Comparison of ENCODE assay signal across 10 cellular contexts in genomic region chr12:113117684-113118083, GRCh38. TPM values are rescaled to one million over a fixed set of nuclear protein-coding genes. Genes with fewer than 3 reads are reported as not detected.
DNase-seq lines count a peak whose midpoint lies in the region; ATAC-seq and TF ChIP-seq lines count a peak whose summit lies in the region.
"Not testable (repeated sequence)": the region's sequence is repeated elsewhere in the genome, so short reads cannot be mapped to it uniquely, and the experiment has no call there.
"Had no signal": no experiment of that assay in that cellular context is flagged by ENCODE, and none has a peak within 500 bp of the region (broad histone marks: within the 10 kb centered on the region; RNA-seq: fewer than 3 reads in every experiment).

No MANE protein-coding gene starts in this region.

- not testable (repeated sequence) for H3K4me3 ChIP-seq in AG09309 (ENCODE audit: control insufficient read depth, low read depth, low read length); foreskin fibroblast (ENCODE audit: low read depth in 1 of 2, low read length in 2 of 2)

- TF ChIP-seq CTCF in AG09309 (IDR thresholded peaks at IDR 0.05; ENCODE audit: control insufficient read depth, insufficient read depth, low read depth, low read length, missing control alignments); foreskin fibroblast (IDR thresholded peaks at IDR 0.05; ENCODE audit: low read depth, low read length): not testable (repeated sequence)

- not testable (repeated sequence) for H3K27me3 Mint-ChIP-seq in activated naive CD8-positive, alpha-beta T cell treated with anti-CD3 and anti-CD28 coated beads, Interleukin-2, amount 50 U/mL, for 24 hours

- DNase-seq in AG09309 (ENCODE audit: low read depth) (peak; percentile 5), ELR (ENCODE audit: low read depth) (peak; percentile 61), HT1080 (ENCODE audit: low read depth) (peak; percentile 39), RKO (ENCODE audit: low spot score) (peak; percentile 47), foreskin fibroblast (peak; percentile 34 to 72)
- not testable (repeated sequence) for DNase-seq in activated naive CD8-positive, alpha-beta T cell treated with anti-CD3 and anti-CD28 coated beads, Interleukin-2, amount 50 U/mL, for 24 hours

- ATAC-seq in activated naive CD8-positive, alpha-beta T cell treated with anti-CD3 and anti-CD28 coated beads, Interleukin-2, amount 50 U/mL, for 24 hours = peak; percentile 18
- ATAC-seq in esophagus mucosa = peak; percentile 63

- H3K9me3 Mint-ChIP-seq in activated naive CD8-positive, alpha-beta T cell treated with anti-CD3 and anti-CD28 coated beads, Interleukin-2, amount 50 U/mL, for 24 hours = not testable (repeated sequence)

- not testable (repeated sequence) for H3K27ac Mint-ChIP-seq in activated naive CD8-positive, alpha-beta T cell treated with anti-CD3 and anti-CD28 coated beads, Interleukin-2, amount 50 U/mL, for 24 hours

- not testable (repeated sequence) for H3K4me1 Mint-ChIP-seq in activated naive CD8-positive, alpha-beta T cell treated with anti-CD3 and anti-CD28 coated beads, Interleukin-2, amount 50 U/mL, for 24 hours

- H3K4me3 Mint-ChIP-seq in activated naive CD8-positive, alpha-beta T cell treated with anti-CD3 and anti-CD28 coated beads, Interleukin-2, amount 50 U/mL, for 24 hours = not testable (repeated sequence)

- H3K36me3 Mint-ChIP-seq in activated naive CD8-positive, alpha-beta T cell treated with anti-CD3 and anti-CD28 coated beads, Interleukin-2, amount 50 U/mL, for 24 hours (ENCODE audit: low read depth) = not testable (repeated sequence)

RNA-seq across cellular contexts. Expression of gene RASAL1, which starts 17.9 kb away (rescaled TPM):
- total RNA-seq in HT1080 (2014; rRNA removed; shearing (Covaris generic)) = not detected in 2 replicates
- polyA plus RNA-seq in HT1080 (2015; cell fraction: cytosol; rRNA removed) = not detected in 2 replicates
- 0.30 TPM in 1 of 2 replicates, not detected in the other for polyA plus RNA-seq in HT1080 (2015; cell fraction: nucleus; rRNA removed)
- 53.1 TPM for total RNA-seq in esophagus mucosa
- total RNA-seq: Caco-2 had no signal

RNA-seq across cellular contexts. Expression of gene CFAP73, which starts 31.8 kb away (rescaled TPM):
- not detected in 2 replicates for total RNA-seq in HT1080 (2014; rRNA removed; shearing (Covaris generic))
- not detected in 2 replicates for polyA plus RNA-seq in HT1080 (2015; cell fraction: cytosol; rRNA removed)
- not detected in 2 replicates for polyA plus RNA-seq in HT1080 (2015; cell fraction: nucleus; rRNA removed)
- 0.20 TPM for total RNA-seq in esophagus mucosa
- total RNA-seq: A673 had no signal
- polyA plus RNA-seq: CD8-positive, alpha-beta memory T cell had no signal

Comparison
In these comparisons a context has a peak if more than half of its experiments do, and no peak if none do; other contexts are left out.
1. RNA of gene RASAL1, which starts 17.9 kb away (total RNA-seq): 53.1 TPM in esophagus mucosa (single experiment); not detected in HT1080; every median in the first group is over 10 times any median in the second.